In genomic region chr7:92766461-92767003, GRCh38 we compare ENCODE assay signal across 8 cellular contexts.
DNase-seq lines count a peak whose midpoint lies in the region; ATAC-seq, FAIRE-seq and TF ChIP-seq lines count a peak whose summit lies in the region.

No MANE protein-coding gene starts in this region.

- TF ChIP-seq POLR2A in vagina (IDR thresholded peaks at IDR 0.05) (no peak), prostate gland (IDR thresholded peaks at IDR 0.05) (no peak)

- H3K9ac ChIP-seq in kidney (ENCODE audit: low read length in 2 of 2): no peak overlapping the region

- TF ChIP-seq CTCF in hepatocyte (IDR thresholded peaks at IDR 0.05; ENCODE audit: poor library complexity): no peak
- TF ChIP-seq CTCF in vagina (IDR thresholded peaks at IDR 0.05): no peak
- TF ChIP-seq CTCF in prostate gland (IDR thresholded peaks at IDR 0.05): no peak
- no peak for TF ChIP-seq CTCF in kidney (IDR thresholded peaks at IDR 0.05; ENCODE audit: borderline replicate concordance, extremely low read depth, insufficient read depth)

- H2AFZ ChIP-seq in hepatocyte: no peak overlapping the region

- 47% methylated on average over 3 of the region's 3 CpGs for WGBS in hepatocyte (ENCODE audit: low lambda C conversion rate, missing lambda C conversion rate)
- WGBS in prostate gland: 24% methylated on average over 3 of the region's 3 CpGs

- peak; percentile 71 for ATAC-seq in Right ventricle myocardium inferior
- no peak for ATAC-seq in activated naive CD8-positive, alpha-beta T cell treated with anti-CD3 and anti-CD28 coated beads, Interleukin-2, amount 50 U/mL, for 24 hours
- no peak for ATAC-seq in GM18517 (IDR thresholded peaks at IDR 0.05; ENCODE audit: unreplicated experiment)

- H3K27me3 Mint-ChIP-seq in activated naive CD8-positive, alpha-beta T cell treated with anti-CD3 and anti-CD28 coated beads, Interleukin-2, amount 50 U/mL, for 24 hours: no peaks in the 10 kb centered on the region

- peak overlapping the region; percentile 47 for H3K4me2 ChIP-seq in hepatocyte

- intact Hi-C loops in Right ventricle myocardium inferior (cut with DNase I): loop anchor here (5.0 kb wide), 1 partner anchor 66 kb away; no protein-coding TSS in a partner anchor
- intact Hi-C loops in cardiac septum (cut with DNase I): no loop called here
- intact Hi-C loops in vagina (cut with DNase I): no loop called here
- intact Hi-C loops in prostate gland (cut with DNase I): no loop called here
- intact Hi-C loops in kidney (cut with DNase I): no loop called here

- H3K27ac ChIP-seq in hepatocyte (peak overlapping the region; percentile 86), vagina (peak overlapping the region; percentile 46), prostate gland (no peak overlapping the region), kidney (ENCODE audit: low read depth in 2 of 2, low read length in 2 of 2) (peak overlapping the region in 1 of 2 donors; percentile 18)

- H3K36me3 ChIP-seq in hepatocyte (replicated peaks; ENCODE audit: insufficient read depth, low read depth) (no peaks in the 10 kb centered on the region), vagina (no peaks in the 10 kb centered on the region), prostate gland (no peaks in the 10 kb centered on the region), kidney (ENCODE audit: control insufficient read depth in 1 of 2, insufficient read depth in 2 of 2, low read length in 2 of 2) (no peaks in the 10 kb centered on the region)

- no peak for DNase-seq in Right ventricle myocardium inferior (ENCODE audit: missing footprints)
- DNase-seq in cardiac septum (ENCODE audit: low spot score): no peak
- DNase-seq in activated naive CD8-positive, alpha-beta T cell treated with anti-CD3 and anti-CD28 coated beads, Interleukin-2, amount 50 U/mL, for 24 hours: no peak
- DNase-seq in hepatocyte (ENCODE audit: low spot score): peak; percentile 56
- no peak for DNase-seq in vagina (ENCODE audit: extremely low spot score in 2 of 2)
- DNase-seq in prostate gland (ENCODE audit: low spot score): no peak
- DNase-seq in kidney: no peak

- FAIRE-seq in kidney (lab: Jason Lieb, UNC): no peak

- H4K20me1 ChIP-seq in hepatocyte (ENCODE audit: insufficient read depth, poor library complexity, severe bottlenecking): no peaks in the 10 kb centered on the region

- H3K9me2 ChIP-seq in hepatocyte (replicated peaks; ENCODE audit: insufficient read depth): no peaks in the 10 kb centered on the region

- H3K4me1 Mint-ChIP-seq in activated naive CD8-positive, alpha-beta T cell treated with anti-CD3 and anti-CD28 coated beads, Interleukin-2, amount 50 U/mL, for 24 hours: peaks cover 78% of the 10 kb centered on the region

- H3K9me3 Mint-ChIP-seq in activated naive CD8-positive, alpha-beta T cell treated with anti-CD3 and anti-CD28 coated beads, Interleukin-2, amount 50 U/mL, for 24 hours: no peaks in the 10 kb centered on the region

- peaks cover 61% of the 10 kb centered on the region for H3K79me2 ChIP-seq in hepatocyte

- H3K4me1 ChIP-seq in hepatocyte (ENCODE audit: insufficient read depth): peaks cover 22% of the 10 kb centered on the region
- peaks cover 25% of the 10 kb centered on the region for H3K4me1 ChIP-seq in vagina
- no peaks in the 10 kb centered on the region for H3K4me1 ChIP-seq in prostate gland (replicated peaks)
- H3K4me1 ChIP-seq in kidney (ENCODE audit: control insufficient read depth in 1 of 2, insufficient read depth in 1 of 2, low read depth in 1 of 2, low read length in 2 of 2): peaks cover 0 to 8% of the 10 kb centered on the region in 2 donors

- H3K27ac Mint-ChIP-seq in activated naive CD8-positive, alpha-beta T cell treated with anti-CD3 and anti-CD28 coated beads, Interleukin-2, amount 50 U/mL, for 24 hours: peak overlapping the region; percentile 91

- H3K4me3 Mint-ChIP-seq in activated naive CD8-positive, alpha-beta T cell treated with anti-CD3 and anti-CD28 coated beads, Interleukin-2, amount 50 U/mL, for 24 hours: no peak overlapping the region

- peaks cover 60% of the 10 kb centered on the region for H3K36me3 Mint-ChIP-seq in activated naive CD8-positive, alpha-beta T cell treated with anti-CD3 and anti-CD28 coated beads, Interleukin-2, amount 50 U/mL, for 24 hours (ENCODE audit: low read depth)

- H3K27me3 ChIP-seq in hepatocyte (no peaks in the 10 kb centered on the region), vagina (no peaks in the 10 kb centered on the region), prostate gland (replicated peaks; ENCODE audit: insufficient read depth) (no peaks in the 10 kb centered on the region)

- H3K4me3 ChIP-seq in hepatocyte: no peak overlapping the region
- H3K4me3 ChIP-seq in vagina: no peak overlapping the region
- no peak overlapping the region for H3K4me3 ChIP-seq in prostate gland
- H3K4me3 ChIP-seq in kidney (ENCODE audit: low read length in 2 of 2): no peak overlapping the region

- H3K9me3 ChIP-seq in hepatocyte (ENCODE audit: low read depth) (no peaks in the 10 kb centered on the region), vagina (no peaks in the 10 kb centered on the region), prostate gland (no peaks in the 10 kb centered on the region), kidney (ENCODE audit: control insufficient read depth in 1 of 2, low read length in 2 of 2) (no peaks in the 10 kb centered on the region)

Comparison
In these comparisons a context has a peak if more than half of its experiments do, and no peak if none do; other contexts are left out.
1. H3K27ac ChIP-seq: peak in hepatocyte (single experiment) and vagina (single experiment); none in prostate gland (0 of 2).